ENCODE assay signal across 19 cellular contexts in the genomic region with DNA sequence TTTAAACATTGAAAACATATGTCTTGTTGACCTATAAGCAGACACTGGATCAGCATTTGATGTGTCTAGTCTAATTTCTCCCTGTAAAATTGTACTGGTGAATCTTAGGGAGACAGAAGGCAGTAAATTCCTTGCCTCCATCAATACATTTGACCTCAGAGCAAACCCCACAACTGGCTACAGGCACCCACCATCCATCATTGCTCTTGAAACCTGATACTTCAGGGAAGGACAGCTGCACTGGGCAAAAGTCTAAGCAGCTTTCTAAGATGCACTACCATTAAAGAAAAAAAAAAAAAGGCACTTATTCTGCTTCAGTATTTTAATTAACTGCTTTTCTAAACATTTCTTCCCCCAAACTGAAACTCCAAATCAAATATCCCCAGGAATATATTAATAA.
"Had no signal": no experiment of that assay in that cellular context is flagged by ENCODE, and none has a peak within 500 bp of the region (broad histone marks: within the 10 kb centered on the region; RNA-seq: fewer than 3 reads in every experiment).

No MANE protein-coding gene starts in this region.

- H3K36me3 Mint-ChIP-seq: activated CD4-positive, alpha-beta memory T cell treated with anti-CD3 and anti-CD28 coated beads for 36 hours; activated naive CD8-positive, alpha-beta T cell; naive thymus-derived CD4-positive, alpha-beta T cell had no signal

- DNase-seq: activated CD4-positive, alpha-beta memory T cell treated with anti-CD3 and anti-CD28 coated beads for 36 hours; activated CD4-positive, alpha-beta T cell treated with anti-CD3 and anti-CD28 coated beads for 1 hour; activated effector memory CD4-positive, alpha-beta T cell treated with anti-CD3 and anti-CD28 coated beads, Interleukin-2, amount 50 U/mL, for 16 hours; activated T-cell treated with anti-CD3 and anti-CD28 coated beads, Interleukin-2, amount 50 U/mL, for 4 hours; amygdala; cerebellar nuclear complex; dermis blood vessel endothelial cell; endodermal cell; erythroblast; hypothalamus; kidney glomerular epithelial cell; midbrain; naive thymus-derived CD4-positive, alpha-beta T cell; occipital lobe; stimulated activated CD4-positive, alpha-beta T cell treated with anti-CD3 and anti-CD28 coated beads, Interleukin-15, amount 100 ng/mL, for 24 hours; stimulated activated CD4-positive, alpha-beta T cell treated with anti-CD3 and anti-CD28 coated beads, Interleukin-4, amount 100 ng/mL, for 4 hours; stimulated activated naive CD8-positive, alpha-beta T cell treated with anti-CD3 and anti-CD28 coated beads, Interleukin-15, amount 100 ng/mL, for 72 hours had no signal

- H3K9me3 Mint-ChIP-seq: activated CD4-positive, alpha-beta memory T cell treated with anti-CD3 and anti-CD28 coated beads for 36 hours; activated T-cell treated with anti-CD3 and anti-CD28 coated beads, Interleukin-2, amount 50 U/mL, for 4 hours; endodermal cell; naive thymus-derived CD4-positive, alpha-beta T cell; stimulated activated naive CD8-positive, alpha-beta T cell treated with anti-CD3 and anti-CD28 coated beads, Interleukin-15, amount 100 ng/mL, for 72 hours had no signal

- H3K4me1 Mint-ChIP-seq: naive thymus-derived CD4-positive, alpha-beta T cell; stimulated activated naive CD8-positive, alpha-beta T cell treated with anti-CD3 and anti-CD28 coated beads, Interleukin-15, amount 100 ng/mL, for 72 hours had no signal

- ATAC-seq: activated T-cell treated with anti-CD3 and anti-CD28 coated beads, Interleukin-2, amount 50 U/mL, for 4 hours; naive thymus-derived CD4-positive, alpha-beta T cell; stimulated activated naive CD8-positive, alpha-beta T cell treated with anti-CD3 and anti-CD28 coated beads, Interleukin-15, amount 100 ng/mL, for 72 hours had no signal

- H3K4me3 Mint-ChIP-seq: activated CD4-positive, alpha-beta memory T cell treated with anti-CD3 and anti-CD28 coated beads for 36 hours; activated naive CD8-positive, alpha-beta T cell; activated T-cell treated with anti-CD3 and anti-CD28 coated beads, Interleukin-2, amount 50 U/mL, for 4 hours; endodermal cell; naive thymus-derived CD4-positive, alpha-beta T cell; stimulated activated naive CD8-positive, alpha-beta T cell treated with anti-CD3 and anti-CD28 coated beads, Interleukin-15, amount 100 ng/mL, for 72 hours had no signal

- H3K27ac Mint-ChIP-seq: activated CD4-positive, alpha-beta memory T cell treated with anti-CD3 and anti-CD28 coated beads for 36 hours; activated naive CD8-positive, alpha-beta T cell; endodermal cell; naive thymus-derived CD4-positive, alpha-beta T cell had no signal

- H3K4me3 ChIP-seq: lung had no signal
